ENCODE assay signal across 8 cellular contexts in the genomic region with DNA sequence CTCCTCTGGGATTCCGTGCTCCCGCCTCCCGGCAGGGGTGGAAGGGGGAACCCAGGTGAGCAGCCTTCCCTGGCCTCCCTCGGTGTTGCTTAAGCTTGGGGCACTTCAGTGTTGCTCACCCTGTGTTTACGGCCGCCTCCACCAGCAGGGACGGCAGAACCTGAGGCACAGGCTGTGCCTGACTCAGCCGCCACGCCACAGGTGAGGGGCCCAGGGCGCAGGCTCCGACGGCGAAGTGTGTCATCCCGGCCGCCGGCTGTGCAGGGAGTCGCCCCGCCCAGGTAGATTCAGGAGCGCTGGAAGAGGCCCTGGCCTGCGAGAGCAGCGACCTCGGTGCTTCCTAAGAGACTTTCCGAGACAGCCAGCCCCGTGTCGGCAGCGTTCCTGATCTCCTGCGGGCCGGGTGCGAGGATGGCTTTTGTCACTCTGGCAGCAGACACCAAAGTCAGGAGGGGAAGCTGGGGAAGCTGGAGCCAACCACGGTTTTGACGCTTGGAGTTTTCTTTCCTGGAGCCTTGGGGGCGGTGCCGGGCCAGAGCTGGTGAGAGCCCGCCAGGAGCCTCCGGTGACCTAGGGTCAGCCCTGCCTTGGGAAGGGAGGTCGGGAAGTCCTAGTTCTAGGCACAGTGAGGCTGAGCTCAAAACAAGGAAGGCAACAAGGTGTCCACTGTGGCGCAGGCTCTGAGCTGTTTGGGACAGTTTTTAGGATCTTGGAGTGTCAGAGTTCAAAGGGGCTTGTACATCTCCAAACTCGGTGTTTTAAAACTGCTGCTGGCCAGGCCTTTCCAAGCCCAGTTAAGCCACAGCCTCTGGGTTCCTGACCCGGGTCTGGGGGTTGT. TPM values are rescaled to one million over a fixed set of nuclear protein-coding genes. Genes with fewer than 3 reads are reported as not detected.
DNase-seq lines count a peak whose midpoint lies in the region; ATAC-seq, FAIRE-seq and TF ChIP-seq lines count a peak whose summit lies in the region.

No MANE protein-coding gene starts in this region.

- peak; percentile 35 to 51 for DNase-seq in HL-60 (ENCODE audit: low read depth in 1 of 2, low spot score in 1 of 2)
- no peak for DNase-seq in SK-N-MC (ENCODE audit: low read depth, low spot score)
- peak in 1 of 4 experiments; percentile 68 for DNase-seq in K562 (ENCODE audit: extremely low read depth in 1 of 4, low spot score in 3 of 4)
- DNase-seq in lung (ENCODE audit: low spot score): peak; percentile 87
- peak; percentile 17 for DNase-seq in stimulated activated naive B cell treated with anti-CD40 and anti-IgM and Interleukin-4, amounts not matched to agents 10 μg/mL and 1 μg/mL and 100 μg/mL, for 72 hours
- DNase-seq in NCI-H446 treated with DMSO at 0.1 percent for 48 hours (lab: John Stamatoyannopoulos, UW): no peak
- DNase-seq in germinal center (ENCODE audit: low spot score): no peak

- H2AFZ ChIP-seq in K562 (ENCODE audit: low read depth, low read length): no peak overlapping the region

- no peaks in the 10 kb centered on the region for H3K36me3 Mint-ChIP-seq in stimulated activated naive B cell treated with anti-CD40 and anti-IgM and Interleukin-4, amounts not matched to agents 10 μg/mL and 1 μg/mL and 100 μg/mL, for 72 hours

- H3K4me2 ChIP-seq in K562 (ENCODE audit: insufficient read depth, low read length): peak overlapping the region; percentile 85

- H3K9me3 ChIP-seq in SK-N-MC (ENCODE audit: low read depth, low read length): no peaks in the 10 kb centered on the region
- H3K9me3 ChIP-seq in K562 (replicated peaks; ENCODE audit: control insufficient read depth, insufficient read depth, low read depth, low read length): no peaks in the 10 kb centered on the region
- H3K9me3 ChIP-seq in lung (ENCODE audit: control insufficient read depth in 2 of 2, insufficient read depth in 1 of 2, low read length in 1 of 2): no peaks in the 10 kb centered on the region

- CTCF ChIA-PET in K562 (lab: Yijun Ruan, JAX; ENCODE audit: low intra/inter-chr PET ratio): interaction anchor here (0.7 to 1.0 kb wide), 2 partner anchors 153 to 195 kb away, joined by 3 to 4 read pairs; no protein-coding TSS in a partner anchor

- H3K4me1 Mint-ChIP-seq in stimulated activated naive B cell treated with anti-CD40 and anti-IgM and Interleukin-4, amounts not matched to agents 10 μg/mL and 1 μg/mL and 100 μg/mL, for 72 hours: peaks cover 30 to 63% of the 10 kb centered on the region in 2 donors

- TSS peak; percentile 50 for BruUV-seq in K562 (replicated peaks; lab: Mats Ljungman, UMichigan)

- no peaks in the 10 kb centered on the region for H3K27me3 Mint-ChIP-seq in stimulated activated naive B cell treated with anti-CD40 and anti-IgM and Interleukin-4, amounts not matched to agents 10 μg/mL and 1 μg/mL and 100 μg/mL, for 72 hours

- ATAC-seq in K562 (peak; percentile 1), lung (ENCODE audit: insufficient read depth, low FRiP score) (no peak), GM18502 (IDR thresholded peaks at IDR 0.05; ENCODE audit: poor library complexity, unreplicated experiment) (no peak)
- ATAC-seq in stimulated activated naive B cell treated with anti-CD40 and anti-IgM and Interleukin-4, amounts not matched to agents 10 μg/mL and 1 μg/mL and 100 μg/mL, for 72 hours (replicated peaks): no peak

- no peak for FAIRE-seq in K562 (lab: Jason Lieb, UNC)

- H3K9me1 ChIP-seq in K562 (ENCODE audit: control insufficient read depth, insufficient read depth, low read length): peaks cover 26% of the 10 kb centered on the region

- no peak for TF ChIP-seq EP300 in K562 (IDR thresholded peaks at IDR 0.05; ENCODE audit: low read length)

- H3K4me3 Mint-ChIP-seq in stimulated activated naive B cell treated with anti-CD40 and anti-IgM and Interleukin-4, amounts not matched to agents 10 μg/mL and 1 μg/mL and 100 μg/mL, for 72 hours: peak overlapping the region; percentile 66 to 70

- peaks cover 63% of the 10 kb centered on the region for H4K20me1 ChIP-seq in K562 (replicated peaks; ENCODE audit: control insufficient read depth, insufficient read depth, low read length)

- H3K79me2 ChIP-seq in K562 (ENCODE audit: control insufficient read depth, insufficient read depth, low read length): peaks cover 93% of the 10 kb centered on the region

- WGBS in K562 (ENCODE audit: insufficient coverage, low coverage, missing lambda C conversion rate): 1% methylated on average over 38 of the region's 39 CpGs
- 25 to 28% methylated on average over 39 of the region's 39 CpGs for WGBS in lung, 2 donors

- H3K4me3 ChIP-seq in HL-60 (replicated peaks; ENCODE audit: insufficient read depth, low read length): peak overlapping the region; percentile 64
- peak overlapping the region; percentile 79 for H3K4me3 ChIP-seq in SK-N-MC
- peak overlapping the region; percentile 85 for H3K4me3 ChIP-seq in K562
- H3K4me3 ChIP-seq in lung: no peak overlapping the region

- H3K27me3 ChIP-seq in HL-60 (ENCODE audit: insufficient read depth, poor library complexity, severe bottlenecking) (no peaks in the 10 kb centered on the region), K562 (ENCODE audit: control insufficient read depth in 2 of 2, insufficient read depth in 2 of 2, low read length in 2 of 2) (no peaks in the 10 kb centered on the region), lung (ENCODE audit: control insufficient read depth, insufficient read depth) (no peaks in the 10 kb centered on the region)

- H3K9ac ChIP-seq in SK-N-MC (ENCODE audit: insufficient read length) (no peak overlapping the region), K562 (ENCODE audit: insufficient read depth in 1 of 2, low read depth in 2 of 2, low read length in 2 of 2) (peak overlapping the region; percentile 91 to 98)

- in situ Hi-C loops in K562 (cut with MboI): no loop called here

- no peak for TF ChIP-seq CTCF in HL-60 (IDR thresholded peaks at IDR 0.05; ENCODE audit: insufficient read depth, low read length)
- no peak for TF ChIP-seq CTCF in K562 (IDR thresholded peaks at IDR 0.05 in 2 of 3, conservative IDR thresholded peaks at IDR 0.05 in 1 of 3; ENCODE audit: insufficient read depth in 2 of 3, low read depth in 1 of 3, low read length in 3 of 3)
- TF ChIP-seq CTCF in lung (IDR thresholded peaks at IDR 0.05; ENCODE audit: control extremely low read depth, extremely low read depth): no peak

- intact Hi-C loops in K562 (cut with micrococcal nuclease): loop anchor here (10.0 kb wide), 1 partner anchor 310 kb away; no protein-coding TSS in a partner anchor

- no peak for TF ChIP-seq RAD21 in K562 (CRISPR knock-in tag; conservative IDR thresholded peaks at IDR 0.05 in 1 of 2, IDR thresholded peaks at IDR 0.05 in 1 of 2)

- H3K4me1 ChIP-seq in K562 (replicated peaks in 1 of 2; ENCODE audit: control insufficient read depth in 2 of 2, insufficient read depth in 2 of 2, low read length in 2 of 2): peaks cover 54 to 89% of the 10 kb centered on the region in 2 experiments
- peaks cover 4 to 38% of the 10 kb centered on the region in 2 donors for H3K4me1 ChIP-seq in lung (ENCODE audit: control insufficient read depth in 2 of 2, insufficient read depth in 2 of 2, low read length in 2 of 2)

- TF ChIP-seq POLR2A in K562 (conservative IDR thresholded peaks at IDR 0.05): peak; percentile 61; the same call in 1 of the 2 replicates

- H3K36me3 ChIP-seq in SK-N-MC (ENCODE audit: insufficient read depth, low read length) (no peaks in the 10 kb centered on the region), K562 (ENCODE audit: control insufficient read depth, insufficient read depth, low read length) (peaks cover 50% of the 10 kb centered on the region), lung (ENCODE audit: control insufficient read depth in 2 of 2, insufficient read depth in 2 of 2, low read length in 2 of 2) (peaks cover 0 to 3% of the 10 kb centered on the region in 2 donors)

- H3K27ac ChIP-seq in HL-60 (replicated peaks) (peak overlapping the region; percentile 97), SK-N-MC (peak overlapping the region; percentile 36; the same call in 1 of the 2 replicates), K562 (ENCODE audit: extremely low read depth, low read depth, low read length) (peak overlapping the region; percentile 99), lung (ENCODE audit: low read depth in 1 of 2, low read length in 1 of 2) (peak overlapping the region in 1 of 2 donors; percentile 90)

- POLR2A ChIA-PET in K562 (lab: Yijun Ruan, JAX): interaction anchor here (0.6 to 2.3 kb wide), 14 partner anchors 9 to 341 kb away, joined by 3 to 15 read pairs (median 4); no protein-coding TSS in a partner anchor

- peak overlapping the region; percentile 62 for H3K27ac Mint-ChIP-seq in stimulated activated naive B cell treated with anti-CD40 and anti-IgM and Interleukin-4, amounts not matched to agents 10 μg/mL and 1 μg/mL and 100 μg/mL, for 72 hours

- no peaks in the 10 kb centered on the region for H3K9me3 Mint-ChIP-seq in stimulated activated naive B cell treated with anti-CD40 and anti-IgM and Interleukin-4, amounts not matched to agents 10 μg/mL and 1 μg/mL and 100 μg/mL, for 72 hours

TF ChIP-seq in K562, 482 proteins besides CTCF, POLR2A, EP300 and RAD21 (continues in another document):
- no peak for TF ChIP-seq RFX7 (CRISPR knock-in tag; IDR thresholded peaks at IDR 0.05)

RNA-seq across cellular contexts. Expression of gene GSE1, which starts 2.1 kb away (rescaled TPM):
- total RNA-seq in K562 (2011; cell fraction: chromatin; rRNA removed; ENCODE audit: low replicate concordance): 692 and 1,066 TPM in 2 replicates
- total RNA-seq in K562 (2011; cell fraction: nucleolus; rRNA removed): 409 and 435 TPM in 2 replicates
- 438 and 467 TPM in 2 replicates for total RNA-seq in K562 (2011; cell fraction: nucleoplasm; rRNA removed)
- total RNA-seq in K562 (2014; rRNA removed): 89.1 and 104 TPM in 2 replicates
- 40.9 and 41.8 TPM in 2 replicates for total RNA-seq in K562 (2014; rRNA removed; fragmentation: Illumina TruSeq; extraction: Trizol)
- 57.9 and 60.6 TPM in 2 replicates for total RNA-seq in K562 (2015; rRNA removed; fragmentation: Illumina TruSeq; extraction: Trizol)
- 208 and 244 TPM in 2 replicates for total RNA-seq in K562 (2021)
- polyA plus RNA-seq in K562 (2011; rRNA removed): 54.2 and 64.0 TPM in 2 replicates
- polyA plus RNA-seq in K562 (2011; cell fraction: cytosol; rRNA removed): 54.1 and 55.3 TPM in 2 replicates
- polyA plus RNA-seq in K562 (2011; cell fraction: nucleus; rRNA removed): 210 and 277 TPM in 2 replicates
- polyA plus RNA-seq in K562 (2012): 113 and 125 TPM in 2 replicates
- polyA plus RNA-seq in K562 (2014; fragmentation: Illumina TruSeq; extraction: Trizol): 116 and 138 TPM in 2 replicates
- polyA plus RNA-seq in K562 (2014; fragmentation: Nextera tagmentation; extraction: Ambion mirVana): 10 to 100 TPM; 12.2 to 15.8 TPM
- 101 and 116 TPM in 2 replicates for polyA plus RNA-seq in K562 (2014; rRNA removed)
- polyA minus RNA-seq in K562 (2011; rRNA and poly(A)+ RNA removed): 61.1 and 68.8 TPM in 2 replicates
- polyA minus RNA-seq in K562 (2011; cell fraction: cytosol; rRNA and poly(A)+ RNA removed): 106 and 121 TPM in 2 replicates
- polyA minus RNA-seq in K562 (2011; cell fraction: nucleus; rRNA and poly(A)+ RNA removed): 117 and 133 TPM in 2 replicates
- total RNA-seq in lung: 100 to 1,000 TPM; 115 to 122 TPM
- 10 to 100 TPM; 21.3 to 34.0 TPM for polyA plus RNA-seq in lung

Comparison
In these comparisons a context has a peak if more than half of its experiments do, and no peak if none do; other contexts are left out.
1. DNase-seq: peak in HL-60 (2 of 2), lung (single experiment) and stimulated activated naive B cell treated with anti-CD40 and anti-IgM and Interleukin-4, amounts not matched to agents 10 μg/mL and 1 μg/mL and 100 μg/mL, for 72 hours (single experiment); none in SK-N-MC (single experiment), NCI-H446 treated with DMSO at 0.1 percent for 48 hours (single experiment) and germinal center (single experiment).